1 cellular context compared by ENCODE assay signal in genomic region chr6:89321571-89321970, GRCh38.
TF ChIP-seq lines count a peak whose summit lies in the region.

No MANE protein-coding gene starts in this region.

TF ChIP-seq in K562, 482 proteins besides CTCF, POLR2A, EP300 and RAD21 (continued from another document and continues in another):
- TF ChIP-seq HOMEZ (CRISPR knock-in tag; IDR thresholded peaks at IDR 0.05) = no peak
- TF ChIP-seq CXXC5 (CRISPR knock-in tag; IDR thresholded peaks at IDR 0.05) = peak; percentile 48
- TF ChIP-seq BACH1 (tag; IDR thresholded peaks at IDR 0.05) = no peak
- TF ChIP-seq TRIM24 (IDR thresholded peaks at IDR 0.05) = peak; percentile 77 to 87; a peak in 3 of 4 replicates
- no peak for TF ChIP-seq ERF (CRISPR knock-in tag; IDR thresholded peaks at IDR 0.05)
- TF ChIP-seq ZSCAN32 (CRISPR knock-in tag; IDR thresholded peaks at IDR 0.05) = no peak
- TF ChIP-seq PTTG1 (tag; IDR thresholded peaks at IDR 0.05; ENCODE audit: low read depth) = no peak
- TF ChIP-seq OTX1 (CRISPR knock-in tag; IDR thresholded peaks at IDR 0.05) = no peak
- TF ChIP-seq, protein P1, sequence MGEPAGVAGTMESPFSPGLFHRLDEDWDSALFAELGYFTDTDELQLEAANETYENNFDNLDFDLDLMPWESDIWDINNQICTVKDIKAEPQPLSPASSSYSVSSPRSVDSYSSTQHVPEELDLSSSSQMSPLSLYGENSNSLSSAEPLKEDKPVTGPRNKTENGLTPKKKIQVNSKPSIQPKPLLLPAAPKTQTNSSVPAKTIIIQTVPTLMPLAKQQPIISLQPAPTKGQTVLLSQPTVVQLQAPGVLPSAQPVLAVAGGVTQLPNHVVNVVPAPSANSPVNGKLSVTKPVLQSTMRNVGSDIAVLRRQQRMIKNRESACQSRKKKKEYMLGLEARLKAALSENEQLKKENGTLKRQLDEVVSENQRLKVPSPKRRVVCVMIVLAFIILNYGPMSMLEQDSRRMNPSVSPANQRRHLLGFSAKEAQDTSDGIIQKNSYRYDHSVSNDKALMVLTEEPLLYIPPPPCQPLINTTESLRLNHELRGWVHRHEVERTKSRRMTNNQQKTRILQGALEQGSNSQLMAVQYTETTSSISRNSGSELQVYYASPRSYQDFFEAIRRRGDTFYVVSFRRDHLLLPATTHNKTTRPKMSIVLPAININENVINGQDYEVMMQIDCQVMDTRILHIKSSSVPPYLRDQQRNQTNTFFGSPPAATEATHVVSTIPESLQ (CRISPR knock-in tag; IDR thresholded peaks at IDR 0.05) = no peak
- no peak for TF ChIP-seq RBM34 (IDR thresholded peaks at IDR 0.05; ENCODE audit: borderline replicate concordance, insufficient read depth, low read length)
- no peak for TF ChIP-seq E2F8 (IDR thresholded peaks at IDR 0.05; ENCODE audit: low read depth, partially characterized antibody)
- peak; percentile 97 for TF ChIP-seq HES1 (IDR thresholded peaks at IDR 0.05; ENCODE audit: low read depth)
- TF ChIP-seq CBFA2T3 (IDR thresholded peaks at IDR 0.05) = peak; percentile 82
- TF ChIP-seq CCNT2 (IDR thresholded peaks at IDR 0.05; ENCODE audit: borderline replicate concordance, extremely low read depth, insufficient read length, low read depth, low read length) = peak; percentile 32
- no peak for TF ChIP-seq SAFB (IDR thresholded peaks at IDR 0.05; ENCODE audit: borderline replicate concordance, low read depth, low read length)
- 0 out of 2 replicates have a peak, but pooled peaks have one; percentile 28 for TF ChIP-seq MAX (CRISPR knock-in tag; IDR thresholded peaks at IDR 0.05)
- TF ChIP-seq ZNF561 (CRISPR knock-in tag; conservative IDR thresholded peaks at IDR 0.05) = no peak
- TF ChIP-seq TCF15 (CRISPR knock-in tag; IDR thresholded peaks at IDR 0.05) = no peak
- TF ChIP-seq MGA (IDR thresholded peaks at IDR 0.05) = no peak
- TF ChIP-seq ZNF589 (CRISPR knock-in tag; IDR thresholded peaks at IDR 0.05; ENCODE audit: low read depth) = no peak
- no peak for TF ChIP-seq ZNF644 (tag; IDR thresholded peaks at IDR 0.05; ENCODE audit: low read depth)
- no peak for TF ChIP-seq SMARCB1 (IDR thresholded peaks at IDR 0.05; ENCODE audit: insufficient read length, low read depth)
- no peak for TF ChIP-seq ZNF717 (CRISPR knock-in tag; IDR thresholded peaks at IDR 0.05)
- TF ChIP-seq STAT5B (CRISPR knock-in tag; IDR thresholded peaks at IDR 0.05) = no peak
- TF ChIP-seq KLF16 (IDR thresholded peaks at IDR 0.05) = peak; percentile 70
- no peak for TF ChIP-seq CREB1 (IDR thresholded peaks at IDR 0.05)
- no peak; the same call in 1 of the 2 replicates for TF ChIP-seq CREB1 (CRISPR knock-in tag; IDR thresholded peaks at IDR 0.05)
- TF ChIP-seq ARID2 (IDR thresholded peaks at IDR 0.05) = no peak
- TF ChIP-seq HDAC8 (tag; IDR thresholded peaks at IDR 0.05) = no peak
- peak; percentile 68; the same call in 1 of the 2 replicates for TF ChIP-seq RNF2 (IDR thresholded peaks at IDR 0.05)
- TF ChIP-seq, protein P2, sequence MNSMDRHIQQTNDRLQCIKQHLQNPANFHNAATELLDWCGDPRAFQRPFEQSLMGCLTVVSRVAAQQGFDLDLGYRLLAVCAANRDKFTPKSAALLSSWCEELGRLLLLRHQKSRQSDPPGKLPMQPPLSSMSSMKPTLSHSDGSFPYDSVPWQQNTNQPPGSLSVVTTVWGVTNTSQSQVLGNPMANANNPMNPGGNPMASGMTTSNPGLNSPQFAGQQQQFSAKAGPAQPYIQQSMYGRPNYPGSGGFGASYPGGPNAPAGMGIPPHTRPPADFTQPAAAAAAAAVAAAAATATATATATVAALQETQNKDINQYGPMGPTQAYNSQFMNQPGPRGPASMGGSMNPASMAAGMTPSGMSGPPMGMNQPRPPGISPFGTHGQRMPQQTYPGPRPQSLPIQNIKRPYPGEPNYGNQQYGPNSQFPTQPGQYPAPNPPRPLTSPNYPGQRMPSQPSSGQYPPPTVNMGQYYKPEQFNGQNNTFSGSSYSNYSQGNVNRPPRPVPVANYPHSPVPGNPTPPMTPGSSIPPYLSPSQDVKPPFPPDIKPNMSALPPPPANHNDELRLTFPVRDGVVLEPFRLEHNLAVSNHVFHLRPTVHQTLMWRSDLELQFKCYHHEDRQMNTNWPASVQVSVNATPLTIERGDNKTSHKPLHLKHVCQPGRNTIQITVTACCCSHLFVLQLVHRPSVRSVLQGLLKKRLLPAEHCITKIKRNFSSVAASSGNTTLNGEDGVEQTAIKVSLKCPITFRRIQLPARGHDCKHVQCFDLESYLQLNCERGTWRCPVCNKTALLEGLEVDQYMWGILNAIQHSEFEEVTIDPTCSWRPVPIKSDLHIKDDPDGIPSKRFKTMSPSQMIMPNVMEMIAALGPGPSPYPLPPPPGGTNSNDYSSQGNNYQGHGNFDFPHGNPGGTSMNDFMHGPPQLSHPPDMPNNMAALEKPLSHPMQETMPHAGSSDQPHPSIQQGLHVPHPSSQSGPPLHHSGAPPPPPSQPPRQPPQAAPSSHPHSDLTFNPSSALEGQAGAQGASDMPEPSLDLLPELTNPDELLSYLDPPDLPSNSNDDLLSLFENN (IDR thresholded peaks at IDR 0.05; ENCODE audit: low read depth in 2 of 2, low read length in 2 of 2) = no peak
- no peak for TF ChIP-seq DACH1 (IDR thresholded peaks at IDR 0.05; ENCODE audit: partially characterized antibody)
- TF ChIP-seq ETV5 (CRISPR knock-in tag; IDR thresholded peaks at IDR 0.05; ENCODE audit: low read depth) = 0 out of 2 replicates have a peak, but pooled peaks have one; percentile 28
- TF ChIP-seq MAFG (tag; conservative IDR thresholded peaks at IDR 0.05) = 0 out of 2 replicates have a peak, but pooled peaks have one; percentile 7
- TF ChIP-seq SUPT5H (IDR thresholded peaks at IDR 0.05) = no peak
- TF ChIP-seq ZBTB2 (IDR thresholded peaks at IDR 0.05) = no peak
- peak; percentile 94 for TF ChIP-seq CEBPB (tag; IDR thresholded peaks at IDR 0.05)
